ENCODE assay signal across 11 cellular contexts in genomic region chr12:110505332-110505731, GRCh38. TPM values are rescaled to one million over a fixed set of nuclear protein-coding genes. Genes with fewer than 3 reads are reported as not detected.
"Had no signal": no experiment of that assay in that cellular context is flagged by ENCODE, and none has a peak within 500 bp of the region (broad histone marks: within the 10 kb centered on the region; RNA-seq: fewer than 3 reads in every experiment).

No MANE protein-coding gene starts in this region.

- H3K4me3 ChIP-seq: GM23248, GM23338, HAP-1 had no signal

- ATAC-seq: GM23338, HCT116 had no signal

- DNase-seq: GM23248, GOT3, H7, H9, HCEC 1CT, HFFc6 had no signal

- H3K4me3 Mint-ChIP-seq: GM23338, H9, HFFc6 had no signal

- H3K36me3 ChIP-seq: HAP-1 had no signal

- H3K9ac ChIP-seq: GM23248 had no signal

- H3K9me3 ChIP-seq: HAP-1 had no signal

- FAIRE-seq: H1, H54 had no signal

- H3K27ac Mint-ChIP-seq: GM23338, H9, HFFc6 had no signal

- H2AFZ ChIP-seq: GM23248, GM23338 had no signal

- H3K27ac ChIP-seq: GM23248 had no signal

- H3K4me2 ChIP-seq: GM23338 had no signal

RNA-seq across cellular contexts. Expression of gene RAD9B, which starts 3.2 kb away (rescaled TPM):
- total RNA-seq: GM23338, H1, H7, H9 had no signal
- polyA plus RNA-seq: GM23338 had no signal
